ENCODE assay signal across 1 cellular context in genomic region chr16:57305159-57305811, GRCh38.
TF ChIP-seq lines count a peak whose summit lies in the region.

No MANE protein-coding gene starts in this region.

TF ChIP-seq in HepG2, 621 proteins besides CTCF, POLR2A, EP300 and RAD21 (continued from another document):
- no peak for TF ChIP-seq ZNF850 (CRISPR knock-in tag; conservative IDR thresholded peaks at IDR 0.05)
- TF ChIP-seq THAP9 (CRISPR knock-in tag; IDR thresholded peaks at IDR 0.05; ENCODE audit: borderline replicate concordance), result peak; percentile 34; the same call in 1 of the 2 replicates
- TF ChIP-seq HNF4A (CRISPR knock-in tag; IDR thresholded peaks at IDR 0.05), result peak; percentile 3
- 0 out of 2 replicates have a peak, but pooled peaks have one; percentile 24 for TF ChIP-seq HES4 (CRISPR knock-in tag; IDR thresholded peaks at IDR 0.05; ENCODE audit: borderline replicate concordance)
- TF ChIP-seq REL (CRISPR knock-in tag; conservative IDR thresholded peaks at IDR 0.05), result no peak
- no peak for TF ChIP-seq THAP8 (CRISPR knock-in tag; IDR thresholded peaks at IDR 0.05; ENCODE audit: borderline replicate concordance)
- TF ChIP-seq RARA (CRISPR knock-in tag; IDR thresholded peaks at IDR 0.05), result peak; percentile 16; the same call in 1 of the 2 replicates
- no peak for TF ChIP-seq ZSCAN31 (CRISPR knock-in tag; IDR thresholded peaks at IDR 0.05; ENCODE audit: low read depth)
- no peak for TF ChIP-seq ZFY (CRISPR knock-in tag; IDR thresholded peaks at IDR 0.05)
- TF ChIP-seq SALL1 (CRISPR knock-in tag; IDR thresholded peaks at IDR 0.05), result peak; percentile 30; the same call in 1 of the 2 replicates
- TF ChIP-seq THAP11 (CRISPR knock-in tag; IDR thresholded peaks at IDR 0.05), result no peak
